ENCODE assay signal across 3 cellular contexts in the genomic region with DNA sequence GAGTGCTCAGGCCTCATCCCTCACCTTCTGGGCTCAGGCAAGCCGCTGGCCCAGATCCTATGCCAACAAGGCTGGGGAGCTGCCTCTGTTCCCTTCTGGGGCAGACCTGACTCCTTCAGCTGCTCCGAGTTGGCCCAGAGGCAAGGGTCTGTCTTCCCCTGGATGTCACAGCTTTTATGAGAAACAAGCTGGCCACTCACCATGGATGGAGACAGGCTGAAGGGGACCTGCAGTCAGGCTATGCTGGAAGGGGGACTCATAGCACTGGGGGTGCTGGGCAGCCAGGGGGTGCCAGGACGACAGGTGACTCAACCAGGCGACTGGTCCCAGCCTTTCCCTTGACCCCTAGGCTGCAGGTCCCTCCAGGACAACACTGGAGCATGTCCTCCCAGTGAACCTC.
TF ChIP-seq lines count a peak whose summit lies in the region.

No MANE protein-coding gene starts in this region.

TF ChIP-seq in SK-N-SH, 30 proteins besides CTCF, POLR2A, EP300 and RAD21:
- TF ChIP-seq, protein P1, sequence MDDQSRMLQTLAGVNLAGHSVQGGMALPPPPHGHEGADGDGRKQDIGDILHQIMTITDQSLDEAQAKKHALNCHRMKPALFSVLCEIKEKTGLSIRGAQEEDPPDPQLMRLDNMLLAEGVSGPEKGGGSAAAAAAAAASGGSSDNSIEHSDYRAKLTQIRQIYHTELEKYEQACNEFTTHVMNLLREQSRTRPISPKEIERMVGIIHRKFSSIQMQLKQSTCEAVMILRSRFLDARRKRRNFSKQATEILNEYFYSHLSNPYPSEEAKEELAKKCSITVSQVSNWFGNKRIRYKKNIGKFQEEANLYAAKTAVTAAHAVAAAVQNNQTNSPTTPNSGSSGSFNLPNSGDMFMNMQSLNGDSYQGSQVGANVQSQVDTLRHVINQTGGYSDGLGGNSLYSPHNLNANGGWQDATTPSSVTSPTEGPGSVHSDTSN (IDR thresholded peaks at IDR 0.05) = no peak
- TF ChIP-seq, protein P2, sequence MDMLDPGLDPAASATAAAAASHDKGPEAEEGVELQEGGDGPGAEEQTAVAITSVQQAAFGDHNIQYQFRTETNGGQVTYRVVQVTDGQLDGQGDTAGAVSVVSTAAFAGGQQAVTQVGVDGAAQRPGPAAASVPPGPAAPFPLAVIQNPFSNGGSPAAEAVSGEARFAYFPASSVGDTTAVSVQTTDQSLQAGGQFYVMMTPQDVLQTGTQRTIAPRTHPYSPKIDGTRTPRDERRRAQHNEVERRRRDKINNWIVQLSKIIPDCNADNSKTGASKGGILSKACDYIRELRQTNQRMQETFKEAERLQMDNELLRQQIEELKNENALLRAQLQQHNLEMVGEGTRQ (IDR thresholded peaks at IDR 0.05; ENCODE audit: borderline replicate concordance, low read depth, low read length) = no peak
- TF ChIP-seq, protein P3, sequence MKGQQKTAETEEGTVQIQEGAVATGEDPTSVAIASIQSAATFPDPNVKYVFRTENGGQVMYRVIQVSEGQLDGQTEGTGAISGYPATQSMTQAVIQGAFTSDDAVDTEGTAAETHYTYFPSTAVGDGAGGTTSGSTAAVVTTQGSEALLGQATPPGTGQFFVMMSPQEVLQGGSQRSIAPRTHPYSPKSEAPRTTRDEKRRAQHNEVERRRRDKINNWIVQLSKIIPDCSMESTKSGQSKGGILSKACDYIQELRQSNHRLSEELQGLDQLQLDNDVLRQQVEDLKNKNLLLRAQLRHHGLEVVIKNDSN (IDR thresholded peaks at IDR 0.05; ENCODE audit: borderline replicate concordance, low read depth) = no peak
- no peak for TF ChIP-seq POLR2AphosphoS5 (IDR thresholded peaks at IDR 0.05; ENCODE audit: low read depth, low read length)
- no peak for TF ChIP-seq MEF2A (IDR thresholded peaks at IDR 0.05; ENCODE audit: borderline replicate concordance, low read depth)
- TF ChIP-seq TCF12 (IDR thresholded peaks at IDR 0.05) = no peak
- TF ChIP-seq NFIC (IDR thresholded peaks at IDR 0.05; ENCODE audit: borderline replicate concordance) = no peak
- no peak for TF ChIP-seq YY1 (IDR thresholded peaks at IDR 0.05; ENCODE audit: low read depth)
- no peak for TF ChIP-seq FOXM1 (IDR thresholded peaks at IDR 0.05; ENCODE audit: low read depth)
- TF ChIP-seq MXI1 (IDR thresholded peaks at IDR 0.05; ENCODE audit: low read depth, low read length) = no peak
- TF ChIP-seq SIN3A (IDR thresholded peaks at IDR 0.05; ENCODE audit: borderline replicate concordance, low read depth, low read length) = no peak
TF ChIP-seq in SK-N-SH: peak in this region for 0.

TF ChIP-seq in SK-N-SH treated with all-trans-retinoic acid at 6 μM for 48 hours, 23 proteins besides CTCF, POLR2A, EP300 and RAD21 (continued from another document):
- TF ChIP-seq, protein P4, sequence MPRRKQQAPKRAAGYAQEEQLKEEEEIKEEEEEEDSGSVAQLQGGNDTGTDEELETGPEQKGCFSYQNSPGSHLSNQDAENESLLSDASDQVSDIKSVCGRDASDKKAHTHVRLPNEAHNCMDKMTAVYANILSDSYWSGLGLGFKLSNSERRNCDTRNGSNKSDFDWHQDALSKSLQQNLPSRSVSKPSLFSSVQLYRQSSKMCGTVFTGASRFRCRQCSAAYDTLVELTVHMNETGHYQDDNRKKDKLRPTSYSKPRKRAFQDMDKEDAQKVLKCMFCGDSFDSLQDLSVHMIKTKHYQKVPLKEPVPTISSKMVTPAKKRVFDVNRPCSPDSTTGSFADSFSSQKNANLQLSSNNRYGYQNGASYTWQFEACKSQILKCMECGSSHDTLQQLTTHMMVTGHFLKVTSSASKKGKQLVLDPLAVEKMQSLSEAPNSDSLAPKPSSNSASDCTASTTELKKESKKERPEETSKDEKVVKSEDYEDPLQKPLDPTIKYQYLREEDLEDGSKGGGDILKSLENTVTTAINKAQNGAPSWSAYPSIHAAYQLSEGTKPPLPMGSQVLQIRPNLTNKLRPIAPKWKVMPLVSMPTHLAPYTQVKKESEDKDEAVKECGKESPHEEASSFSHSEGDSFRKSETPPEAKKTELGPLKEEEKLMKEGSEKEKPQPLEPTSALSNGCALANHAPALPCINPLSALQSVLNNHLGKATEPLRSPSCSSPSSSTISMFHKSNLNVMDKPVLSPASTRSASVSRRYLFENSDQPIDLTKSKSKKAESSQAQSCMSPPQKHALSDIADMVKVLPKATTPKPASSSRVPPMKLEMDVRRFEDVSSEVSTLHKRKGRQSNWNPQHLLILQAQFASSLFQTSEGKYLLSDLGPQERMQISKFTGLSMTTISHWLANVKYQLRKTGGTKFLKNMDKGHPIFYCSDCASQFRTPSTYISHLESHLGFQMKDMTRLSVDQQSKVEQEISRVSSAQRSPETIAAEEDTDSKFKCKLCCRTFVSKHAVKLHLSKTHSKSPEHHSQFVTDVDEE (CRISPR knock-in tag; IDR thresholded peaks at IDR 0.05) = no peak
- TF ChIP-seq TCF4 (CRISPR knock-in tag; IDR thresholded peaks at IDR 0.05; ENCODE audit: borderline replicate concordance) (no peak), ARNTL (CRISPR knock-in tag; IDR thresholded peaks at IDR 0.05; ENCODE audit: borderline replicate concordance, low read depth) (no peak), TOX (CRISPR knock-in tag; IDR thresholded peaks at IDR 0.05; ENCODE audit: borderline replicate concordance) (no peak), ESRRG (CRISPR knock-in tag; IDR thresholded peaks at IDR 0.05) (no peak), ZFP30 (CRISPR knock-in tag; IDR thresholded peaks at IDR 0.05) (no peak), ISL1 (CRISPR knock-in tag; IDR thresholded peaks at IDR 0.05) (no peak), CSDC2 (CRISPR knock-in tag; IDR thresholded peaks at IDR 0.05) (no peak)
- TF ChIP-seq, protein P5, sequence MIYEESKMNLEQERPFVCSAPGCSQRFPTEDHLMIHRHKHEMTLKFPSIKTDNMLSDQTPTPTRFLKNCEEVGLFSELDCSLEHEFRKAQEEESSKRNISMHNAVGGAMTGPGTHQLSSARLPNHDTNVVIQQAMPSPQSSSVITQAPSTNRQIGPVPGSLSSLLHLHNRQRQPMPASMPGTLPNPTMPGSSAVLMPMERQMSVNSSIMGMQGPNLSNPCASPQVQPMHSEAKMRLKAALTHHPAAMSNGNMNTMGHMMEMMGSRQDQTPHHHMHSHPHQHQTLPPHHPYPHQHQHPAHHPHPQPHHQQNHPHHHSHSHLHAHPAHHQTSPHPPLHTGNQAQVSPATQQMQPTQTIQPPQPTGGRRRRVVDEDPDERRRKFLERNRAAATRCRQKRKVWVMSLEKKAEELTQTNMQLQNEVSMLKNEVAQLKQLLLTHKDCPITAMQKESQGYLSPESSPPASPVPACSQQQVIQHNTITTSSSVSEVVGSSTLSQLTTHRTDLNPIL (CRISPR knock-in tag; IDR thresholded peaks at IDR 0.05; ENCODE audit: low read depth) = no peak

TF ChIP-seq in GM23338, 12 proteins besides CTCF, POLR2A, EP300 and RAD21 (continued from another document):
- TF ChIP-seq, protein P6, sequence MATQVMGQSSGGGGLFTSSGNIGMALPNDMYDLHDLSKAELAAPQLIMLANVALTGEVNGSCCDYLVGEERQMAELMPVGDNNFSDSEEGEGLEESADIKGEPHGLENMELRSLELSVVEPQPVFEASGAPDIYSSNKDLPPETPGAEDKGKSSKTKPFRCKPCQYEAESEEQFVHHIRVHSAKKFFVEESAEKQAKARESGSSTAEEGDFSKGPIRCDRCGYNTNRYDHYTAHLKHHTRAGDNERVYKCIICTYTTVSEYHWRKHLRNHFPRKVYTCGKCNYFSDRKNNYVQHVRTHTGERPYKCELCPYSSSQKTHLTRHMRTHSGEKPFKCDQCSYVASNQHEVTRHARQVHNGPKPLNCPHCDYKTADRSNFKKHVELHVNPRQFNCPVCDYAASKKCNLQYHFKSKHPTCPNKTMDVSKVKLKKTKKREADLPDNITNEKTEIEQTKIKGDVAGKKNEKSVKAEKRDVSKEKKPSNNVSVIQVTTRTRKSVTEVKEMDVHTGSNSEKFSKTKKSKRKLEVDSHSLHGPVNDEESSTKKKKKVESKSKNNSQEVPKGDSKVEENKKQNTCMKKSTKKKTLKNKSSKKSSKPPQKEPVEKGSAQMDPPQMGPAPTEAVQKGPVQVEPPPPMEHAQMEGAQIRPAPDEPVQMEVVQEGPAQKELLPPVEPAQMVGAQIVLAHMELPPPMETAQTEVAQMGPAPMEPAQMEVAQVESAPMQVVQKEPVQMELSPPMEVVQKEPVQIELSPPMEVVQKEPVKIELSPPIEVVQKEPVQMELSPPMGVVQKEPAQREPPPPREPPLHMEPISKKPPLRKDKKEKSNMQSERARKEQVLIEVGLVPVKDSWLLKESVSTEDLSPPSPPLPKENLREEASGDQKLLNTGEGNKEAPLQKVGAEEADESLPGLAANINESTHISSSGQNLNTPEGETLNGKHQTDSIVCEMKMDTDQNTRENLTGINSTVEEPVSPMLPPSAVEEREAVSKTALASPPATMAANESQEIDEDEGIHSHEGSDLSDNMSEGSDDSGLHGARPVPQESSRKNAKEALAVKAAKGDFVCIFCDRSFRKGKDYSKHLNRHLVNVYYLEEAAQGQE (IDR thresholded peaks at IDR 0.05; ENCODE audit: unreplicated experiment) = no peak
- TF ChIP-seq STAT1 (IDR thresholded peaks at IDR 0.05; ENCODE audit: unreplicated experiment) (no peak), POLR2AphosphoS5 (IDR thresholded peaks at IDR 0.05; ENCODE audit: low read depth) (no peak), CREB1 (CRISPR knock-in tag; IDR thresholded peaks at IDR 0.05; ENCODE audit: low read depth) (no peak), EZH2phosphoT487 (IDR thresholded peaks at IDR 0.05; ENCODE audit: unreplicated experiment) (no peak)
TF ChIP-seq in GM23338: peak in this region for 0.
